1 cellular context compared by ENCODE assay signal in genomic region chr14:30995674-30996073, GRCh38.
TF ChIP-seq lines count a peak whose summit lies in the region.

No MANE protein-coding gene starts in this region.

TF ChIP-seq in SK-N-SH, 30 proteins besides CTCF, POLR2A, EP300 and RAD21:
- TF ChIP-seq, protein P1, sequence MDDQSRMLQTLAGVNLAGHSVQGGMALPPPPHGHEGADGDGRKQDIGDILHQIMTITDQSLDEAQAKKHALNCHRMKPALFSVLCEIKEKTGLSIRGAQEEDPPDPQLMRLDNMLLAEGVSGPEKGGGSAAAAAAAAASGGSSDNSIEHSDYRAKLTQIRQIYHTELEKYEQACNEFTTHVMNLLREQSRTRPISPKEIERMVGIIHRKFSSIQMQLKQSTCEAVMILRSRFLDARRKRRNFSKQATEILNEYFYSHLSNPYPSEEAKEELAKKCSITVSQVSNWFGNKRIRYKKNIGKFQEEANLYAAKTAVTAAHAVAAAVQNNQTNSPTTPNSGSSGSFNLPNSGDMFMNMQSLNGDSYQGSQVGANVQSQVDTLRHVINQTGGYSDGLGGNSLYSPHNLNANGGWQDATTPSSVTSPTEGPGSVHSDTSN (IDR thresholded peaks at IDR 0.05), result peak; percentile 37
- TF ChIP-seq, protein P2, sequence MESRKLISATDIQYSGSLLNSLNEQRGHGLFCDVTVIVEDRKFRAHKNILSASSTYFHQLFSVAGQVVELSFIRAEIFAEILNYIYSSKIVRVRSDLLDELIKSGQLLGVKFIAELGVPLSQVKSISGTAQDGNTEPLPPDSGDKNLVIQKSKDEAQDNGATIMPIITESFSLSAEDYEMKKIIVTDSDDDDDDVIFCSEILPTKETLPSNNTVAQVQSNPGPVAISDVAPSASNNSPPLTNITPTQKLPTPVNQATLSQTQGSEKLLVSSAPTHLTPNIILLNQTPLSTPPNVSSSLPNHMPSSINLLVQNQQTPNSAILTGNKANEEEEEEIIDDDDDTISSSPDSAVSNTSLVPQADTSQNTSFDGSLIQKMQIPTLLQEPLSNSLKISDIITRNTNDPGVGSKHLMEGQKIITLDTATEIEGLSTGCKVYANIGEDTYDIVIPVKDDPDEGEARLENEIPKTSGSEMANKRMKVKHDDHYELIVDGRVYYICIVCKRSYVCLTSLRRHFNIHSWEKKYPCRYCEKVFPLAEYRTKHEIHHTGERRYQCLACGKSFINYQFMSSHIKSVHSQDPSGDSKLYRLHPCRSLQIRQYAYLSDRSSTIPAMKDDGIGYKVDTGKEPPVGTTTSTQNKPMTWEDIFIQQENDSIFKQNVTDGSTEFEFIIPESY (IDR thresholded peaks at IDR 0.05; ENCODE audit: borderline replicate concordance, low read depth), result no peak
